ENCODE assay signal across 20 cellular contexts in the genomic region with DNA sequence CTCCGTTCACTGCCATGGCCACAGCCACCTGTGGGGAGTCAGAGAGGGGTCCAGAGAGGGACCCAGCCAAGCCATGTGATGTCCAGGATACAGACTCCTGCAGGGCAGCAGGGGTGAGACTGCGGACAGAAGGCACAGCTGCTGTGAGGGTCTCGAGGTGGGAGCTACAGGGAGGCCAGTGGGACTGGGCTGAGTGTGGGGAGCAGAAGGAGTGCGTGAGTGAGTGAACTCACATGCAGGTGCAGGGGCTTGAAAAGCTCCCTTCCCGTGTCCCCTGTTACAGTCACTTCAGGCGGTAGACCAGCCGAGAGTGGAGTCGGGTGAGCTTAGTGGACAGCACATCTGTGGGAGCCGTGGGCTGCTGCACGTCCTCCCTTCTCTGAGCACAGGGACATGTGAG. TPM values are rescaled to one million over a fixed set of nuclear protein-coding genes. Genes with fewer than 3 reads are reported as not detected.
DNase-seq lines count a peak whose midpoint lies in the region; ATAC-seq, FAIRE-seq and TF ChIP-seq lines count a peak whose summit lies in the region.
"Had no signal": no experiment of that assay in that cellular context is flagged by ENCODE, and none has a peak within 500 bp of the region (broad histone marks: within the 10 kb centered on the region; RNA-seq: fewer than 3 reads in every experiment).

No MANE protein-coding gene starts in this region.

- FAIRE-seq in HepG2 (lab: Jason Lieb, UNC), result no peak

- H3K79me2 ChIP-seq in HepG2 (ENCODE audit: insufficient read depth, low read length), result no peaks in the 10 kb centered on the region

- H3K4me3 ChIP-seq in HepG2 (replicated peaks in 1 of 3; ENCODE audit: insufficient read depth in 1 of 3, low read depth in 2 of 3, low read length in 3 of 3), result no peak overlapping the region
- no peak overlapping the region for H3K4me3 ChIP-seq in right lobe of liver
- H3K4me3 ChIP-seq in esophagus muscularis mucosa, result no peak overlapping the region
- H3K4me3 ChIP-seq: neural progenitor cell, skin epidermis had no signal

- H3K9ac ChIP-seq in HepG2 (ENCODE audit: insufficient read depth, low read depth, low read length), result no peak overlapping the region
- H3K9ac ChIP-seq: neural progenitor cell had no signal

- H3K36me3 Mint-ChIP-seq in T-cell, result peaks cover 62% of the 10 kb centered on the region

- H2AFZ ChIP-seq in HepG2 (ENCODE audit: low read length), result no peak overlapping the region
- H2AFZ ChIP-seq: neural progenitor cell had no signal

- POLR2A ChIA-PET in HepG2 (lab: Yijun Ruan, JAX) (no interaction called here), T-cell (lab: Charles Lee) (interaction anchor here in 1 of 2 donors (0.5 kb wide), 1 partner anchor 73 kb away, joined by 3 read pairs; no protein-coding TSS in a partner anchor)

- no peaks in the 10 kb centered on the region for H4K20me1 ChIP-seq in HepG2 (ENCODE audit: insufficient read depth, low read length)

- H3K4me3 Mint-ChIP-seq in T-cell, result peak overlapping the region in 1 of 3 donors; percentile 80
- H3K4me3 Mint-ChIP-seq: neural progenitor cell had no signal

- DNase-seq in HepG2 (ENCODE audit: low spot score) (no peak), right lobe of liver (no peak), T-cell (no peak), esophagus muscularis mucosa (ENCODE audit: extremely low spot score) (peak; percentile 60), DMS79 (lab: John Stamatoyannopoulos, UW) (no peak), HT-29 (ENCODE audit: low spot score) (no peak)
- DNase-seq: activated CD4-positive, alpha-beta T cell treated with anti-CD3 and anti-CD28 coated beads for 1 hour; cerebellar nuclear complex; erythroblast; foreskin keratinocyte; NCI-H1092; NCI-H1930; NCI-H345; Right ventricle myocardium superior; stimulated activated CD4-positive, alpha-beta T cell treated with anti-CD3 and anti-CD28 coated beads, Interleukin-2, amount 100 ng/mL, for 24 hours; stimulated activated naive CD4-positive, alpha-beta T cell had no signal

- H3K27ac Mint-ChIP-seq in T-cell, result peak overlapping the region; percentile 98 to 100
- H3K27ac Mint-ChIP-seq: progenitor cell of endocrine pancreas had no signal

- H3K36me3 ChIP-seq in HepG2 (replicated peaks in 1 of 2; ENCODE audit: control insufficient read depth in 1 of 2, insufficient read depth in 2 of 2, low read length in 2 of 2) (peaks cover 7 to 44% of the 10 kb centered on the region in 2 experiments; a peak in 4 of 5 replicates), right lobe of liver (peaks cover 0 to 46% (median 2%) of the 10 kb centered on the region in 4 donors), esophagus muscularis mucosa (peaks cover 41 to 100% (median 90%) of the 10 kb centered on the region in 4 donors)
- H3K36me3 ChIP-seq: neural progenitor cell had no signal

- H3K9me3 ChIP-seq in HepG2 (ENCODE audit: low read length) (no peaks in the 10 kb centered on the region), right lobe of liver (no peaks in the 10 kb centered on the region), esophagus muscularis mucosa (no peaks in the 10 kb centered on the region)

- ATAC-seq in HepG2 (no peak), right lobe of liver (no peak), T-cell (replicated peaks in 1 of 4) (no peak), HG03439 (IDR thresholded peaks at IDR 0.05; ENCODE audit: unreplicated experiment) (no peak)
- ATAC-seq: foreskin keratinocyte had no signal

- H3K4me1 Mint-ChIP-seq in T-cell, result peaks cover 69 to 82% (median 75%) of the 10 kb centered on the region in 3 donors

- CTCF ChIA-PET in HepG2 (lab: Yijun Ruan, JAX; ENCODE audit: low intra/inter-chr PET ratio, low total read pairs) (no interaction called here), T-cell (lab: Charles Lee) (no interaction called here)

- WGBS in HepG2 (ENCODE audit: low lambda C conversion rate), result 100% methylated on average over 4 of the region's 10 CpGs
- WGBS in right lobe of liver (ENCODE audit: insufficient coverage, low coverage, low lambda C conversion rate, missing lambda C conversion rate), result 43% methylated on average over 2 of the region's 10 CpGs
- WGBS in esophagus muscularis mucosa, result 74% methylated on average over 9 of the region's 10 CpGs

- H3K27me3 ChIP-seq in HepG2 (ENCODE audit: control insufficient read depth in 1 of 2, insufficient read depth in 2 of 2, low read length in 2 of 2), result no peaks in the 10 kb centered on the region
- no peaks in the 10 kb centered on the region for H3K27me3 ChIP-seq in right lobe of liver
- no peaks in the 10 kb centered on the region for H3K27me3 ChIP-seq in esophagus muscularis mucosa
- H3K27me3 ChIP-seq: foreskin keratinocyte, neural progenitor cell had no signal

- H3K27me3 Mint-ChIP-seq in T-cell, result no peaks in the 10 kb centered on the region
- H3K27me3 Mint-ChIP-seq: progenitor cell of endocrine pancreas had no signal

- BruUV-seq in HepG2 (replicated peaks; lab: Mats Ljungman, UMichigan), result no TSS peak

- in situ Hi-C loops in HepG2 (cut with HindIII; ENCODE audit: extremely low pct_ligation_motif_present, low pct_unique_long_range_greater_than_20kb), result no loop called here

- TF ChIP-seq EP300 in HepG2 (IDR thresholded peaks at IDR 0.05; ENCODE audit: low read depth in 2 of 2, low read length in 2 of 2), result no peak
- TF ChIP-seq EP300 in HepG2 (CRISPR knock-in tag; IDR thresholded peaks at IDR 0.05; ENCODE audit: borderline replicate concordance), result no peak
- no peak for TF ChIP-seq EP300 in esophagus muscularis mucosa (IDR thresholded peaks at IDR 0.05)

- no peak for TF ChIP-seq POLR2A in HepG2 (IDR thresholded peaks at IDR 0.05; ENCODE audit: insufficient read depth in 1 of 2, low read depth in 2 of 2, low read length in 2 of 2)
- TF ChIP-seq POLR2A in right lobe of liver (IDR thresholded peaks at IDR 0.05), result no peak
- no peak for TF ChIP-seq POLR2A in esophagus muscularis mucosa (IDR thresholded peaks at IDR 0.05; ENCODE audit: low read depth)

- H3K4me2 ChIP-seq in HepG2 (ENCODE audit: low read depth, low read length), result no peak overlapping the region
- H3K4me2 ChIP-seq: neural progenitor cell had no signal

- no peak for TF ChIP-seq RAD21 in HepG2 (CRISPR knock-in tag; IDR thresholded peaks at IDR 0.05)

- no peaks in the 10 kb centered on the region for H3K9me3 Mint-ChIP-seq in T-cell
- H3K9me3 Mint-ChIP-seq: neural progenitor cell had no signal

- H3K4me1 ChIP-seq in HepG2 (ENCODE audit: insufficient read depth, low read length) (peaks cover 17% of the 10 kb centered on the region), right lobe of liver (no peaks in the 10 kb centered on the region), esophagus muscularis mucosa (peaks cover 0 to 8% (median 0%) of the 10 kb centered on the region in 4 donors)
- H3K4me1 ChIP-seq: foreskin keratinocyte, neural progenitor cell had no signal

- H3K27ac ChIP-seq in HepG2 (ENCODE audit: extremely low read length, insufficient read depth, low read length) (no peak overlapping the region), right lobe of liver (no peak overlapping the region), esophagus muscularis mucosa (replicated peaks in 1 of 4) (no peak overlapping the region)
- H3K27ac ChIP-seq: foreskin keratinocyte, neural progenitor cell, skin epidermis had no signal

- TF ChIP-seq CTCF in HepG2 (CRISPR knock-in tag; IDR thresholded peaks at IDR 0.05) (no peak), right lobe of liver (IDR thresholded peaks at IDR 0.05) (no peak), esophagus muscularis mucosa (IDR thresholded peaks at IDR 0.05) (no peak)

- intact Hi-C loops in HepG2 (cut with micrococcal nuclease; ENCODE audit: unreplicated experiment), result no loop called here
- intact Hi-C loops in right lobe of liver (cut with DNase I), result no loop called here
- intact Hi-C loops in esophagus muscularis mucosa (cut with DNase I), result no loop called here

TF ChIP-seq in HepG2, 621 proteins besides CTCF, POLR2A, EP300 and RAD21:
- TF ChIP-seq NRL (CRISPR knock-in tag; IDR thresholded peaks at IDR 0.05; ENCODE audit: borderline replicate concordance) (0 out of 2 replicates have a peak, but pooled peaks have one; percentile 20), YEATS2 (CRISPR knock-in tag; IDR thresholded peaks at IDR 0.05; ENCODE audit: borderline replicate concordance) (no peak)

RNA-seq across cellular contexts. Expression of a gene that starts 42.4 kb away (rescaled TPM):
- total RNA-seq in HepG2 (2016; rRNA removed; fragmentation: Illumina TruSeq; extraction: Trizol) (not detected in 2 replicates), right lobe of liver (under 1 TPM in 3 of 6 experiments, not detected in 3; 0.49 to 0.78 (median 0.62) TPM), T-cell (10 to 100 TPM in 2 of 5 donors, 1 to 10 TPM in 2, under 1 TPM in 1; 0.49 to 11.4 (median 8.9) TPM), esophagus muscularis mucosa (10 to 100 TPM; 16.0 to 38.2 (median 30.7) TPM)
- 0.26 TPM in 1 of 2 replicates, not detected in the other for total RNA-seq in HepG2 (2016; cell fraction: cytosol; rRNA removed; fragmentation: Illumina TruSeq; extraction: Trizol; ENCODE audit: low read depth)
- not detected in 2 replicates for total RNA-seq in HepG2 (2016; cell fraction: insoluble cytoplasmic fraction; rRNA removed; fragmentation: Illumina TruSeq; extraction: Trizol)
- total RNA-seq in HepG2 (2016; cell fraction: membrane; rRNA removed; fragmentation: Illumina TruSeq; extraction: Trizol), result not detected in 2 replicates
- not detected in 2 replicates for total RNA-seq in HepG2 (2016; cell fraction: nucleus; rRNA removed; fragmentation: Illumina TruSeq; extraction: Trizol)
- polyA plus RNA-seq in HepG2 (2011; rRNA removed), result not detected in 2 replicates
- polyA plus RNA-seq in HepG2 (2011; cell fraction: cytosol; rRNA removed), result not detected in 2 replicates
- polyA plus RNA-seq in HepG2 (2011; cell fraction: nucleus; rRNA removed), result not detected in 2 replicates
- polyA plus RNA-seq in HepG2 (2012), result not detected in 2 replicates
- not detected in 2 replicates for polyA plus RNA-seq in HepG2 (2016; cell fraction: cytosol; fragmentation: Illumina TruSeq; extraction: Trizol; ENCODE audit: low read depth)
- polyA plus RNA-seq in HepG2 (2016; cell fraction: insoluble cytoplasmic fraction; fragmentation: Illumina TruSeq; extraction: Trizol; ENCODE audit: low read depth), result not detected in 2 replicates
- polyA plus RNA-seq in HepG2 (2016; cell fraction: membrane; fragmentation: Illumina TruSeq; extraction: Trizol; ENCODE audit: low read depth), result not detected in 2 replicates
- polyA plus RNA-seq in HepG2 (2016; cell fraction: nucleus; fragmentation: Illumina TruSeq; extraction: Trizol; ENCODE audit: insufficient read depth, low read depth), result not detected in 2 replicates
- not detected in 2 replicates for polyA minus RNA-seq in HepG2 (2011; rRNA and poly(A)+ RNA removed; ENCODE audit: low replicate concordance)
- polyA minus RNA-seq in HepG2 (2011; cell fraction: cytosol; rRNA and poly(A)+ RNA removed), result not detected in 2 replicates
- polyA minus RNA-seq in HepG2 (2011; cell fraction: nucleus; rRNA and poly(A)+ RNA removed), result 0.90 TPM in 1 of 2 replicates, not detected in the other
- total RNA-seq in HT-29 (2014; rRNA removed; shearing (Covaris generic)), result not detected in 2 replicates
- total RNA-seq: foreskin keratinocyte, progenitor cell of endocrine pancreas had no signal
